In genomic region chr10:42783181-42783549, GRCh38 we compare ENCODE assay signal across 7 cellular contexts. TPM values are rescaled to one million over a fixed set of nuclear protein-coding genes. Genes with fewer than 3 reads are reported as not detected.
A peak's percentile ranks its signal among the peaks of the same experiment; 100 is the strongest.
DNase-seq lines count a peak whose midpoint lies in the region; ATAC-seq and TF ChIP-seq lines count a peak whose summit lies in the region.

No MANE protein-coding gene starts in this region.

- H3K36me3 Mint-ChIP-seq in T-cell = peaks cover 21% of the 10 kb centered on the region
- H3K36me3 Mint-ChIP-seq in type B pancreatic cell = peaks cover 4% of the 10 kb centered on the region

- H3K4me3 Mint-ChIP-seq in T-cell (peak overlapping the region; percentile 95 to 99 (median 96)), type B pancreatic cell (peak overlapping the region; percentile 97)

- no peaks in the 10 kb centered on the region for H3K27me3 ChIP-seq in HL-60 (ENCODE audit: insufficient read depth, poor library complexity, severe bottlenecking)
- no peaks in the 10 kb centered on the region for H3K27me3 ChIP-seq in duodenal mucosa (ENCODE audit: control insufficient read depth in 1 of 2, insufficient read depth in 2 of 2, low read length in 2 of 2)
- H3K27me3 ChIP-seq in mononuclear cell (ENCODE audit: insufficient read depth, low read length) = no peaks in the 10 kb centered on the region

- peaks cover 12 to 32% of the 10 kb centered on the region in 2 donors for H3K36me3 ChIP-seq in duodenal mucosa (ENCODE audit: control insufficient read depth in 1 of 2, insufficient read depth in 2 of 2, low read length in 2 of 2)

- no peak for TF ChIP-seq CTCF in GM12864 (IDR thresholded peaks at IDR 0.05; ENCODE audit: low read depth, low read length, missing control alignments)
- TF ChIP-seq CTCF in HL-60 (IDR thresholded peaks at IDR 0.05; ENCODE audit: insufficient read depth, low read length) = no peak
- TF ChIP-seq CTCF in type B pancreatic cell (conservative IDR thresholded peaks at IDR 0.05) = no peak

- H3K4me3 ChIP-seq in GM12864 (ENCODE audit: low read depth, low read length) (peak overlapping the region; percentile 70), HL-60 (replicated peaks; ENCODE audit: insufficient read depth, low read length) (peak overlapping the region; percentile 70), duodenal mucosa (ENCODE audit: low read depth in 1 of 2, low read length in 2 of 2) (peak overlapping the region; percentile 96 to 97), mononuclear cell (ENCODE audit: low read length) (peak overlapping the region; percentile 69)

- H3K4me1 ChIP-seq in duodenal mucosa (ENCODE audit: control insufficient read depth in 1 of 2, insufficient read depth in 2 of 2, low read length in 2 of 2) (peaks cover 5 to 15% of the 10 kb centered on the region in 2 donors), mononuclear cell (ENCODE audit: insufficient read depth, low read length) (peaks cover 20% of the 10 kb centered on the region)

- H3K27ac Mint-ChIP-seq in T-cell (peak overlapping the region; percentile 85 to 90), type B pancreatic cell (peak overlapping the region; percentile 96)

- no peaks in the 10 kb centered on the region for H3K9me3 ChIP-seq in duodenal mucosa (ENCODE audit: control insufficient read depth in 1 of 2, low read length in 2 of 2)
- H3K9me3 ChIP-seq in mononuclear cell (ENCODE audit: low read depth, low read length) = no peaks in the 10 kb centered on the region

- POLR2A ChIA-PET in T-cell (lab: Charles Lee) = interaction anchor here (0.6 to 1.0 kb wide), 3 partner anchors 14 to 416 kb away, joined by 3 to 5 read pairs (median 3); no protein-coding TSS in a partner anchor

- H3K4me1 Mint-ChIP-seq in T-cell (peaks cover 37 to 41% (median 40%) of the 10 kb centered on the region in 3 donors), type B pancreatic cell (ENCODE audit: unreplicated experiment) (peaks cover 5% of the 10 kb centered on the region)

- H3K9ac ChIP-seq in duodenal mucosa (ENCODE audit: low read depth in 1 of 2, low read length in 2 of 2) = peak overlapping the region; percentile 75 to 83

- peak overlapping the region; percentile 97 for H3K27ac ChIP-seq in HL-60 (replicated peaks)
- H3K27ac ChIP-seq in duodenal mucosa (ENCODE audit: low read depth, low read length) = peak overlapping the region; percentile 61

- H3K9me3 Mint-ChIP-seq in T-cell (peaks cover 0 to 4% (median 0%) of the 10 kb centered on the region in 3 donors), type B pancreatic cell (no peaks in the 10 kb centered on the region)

- H3K27me3 Mint-ChIP-seq in T-cell = peaks cover 0 to 4% of the 10 kb centered on the region in 2 donors
- H3K27me3 Mint-ChIP-seq in type B pancreatic cell = peaks cover 17% of the 10 kb centered on the region

- CTCF ChIA-PET in T-cell (lab: Charles Lee) = no interaction called here

- ATAC-seq in T-cell (replicated peaks in 1 of 4) (peak in 1 of 4 experiments; percentile 9), GM19455 (IDR thresholded peaks at IDR 0.05; ENCODE audit: unreplicated experiment) (no peak)

- DNase-seq in GM12864 (ENCODE audit: low read depth) (no peak), HL-60 (ENCODE audit: low read depth in 1 of 2, low spot score in 1 of 2) (peak in 1 of 2 experiments; percentile 18), T-cell (peak in 4 of 34 experiments; percentile 4 to 21 (median 6)), type B pancreatic cell (ENCODE audit: extremely low spot score, unreplicated experiment) (no peak)

RNA-seq across cellular contexts. Expression of gene BMS1, which starts 0.6 kb away (rescaled TPM):
- total RNA-seq in T-cell (10 to 100 TPM; 13.1 to 18.1 (median 16.4) TPM), mononuclear cell (14.5 TPM), type B pancreatic cell (ENCODE audit: low replicate concordance) (20.9 and 21.8 TPM in 2 replicates)
